8 cellular contexts compared by ENCODE assay signal in genomic region chr4:158667651-158668198, GRCh38. TPM values are rescaled to one million over a fixed set of nuclear protein-coding genes. Genes with fewer than 3 reads are reported as not detected.
A peak's percentile ranks its signal among the peaks of the same experiment; 100 is the strongest.
DNase-seq lines count a peak whose midpoint lies in the region; ATAC-seq, FAIRE-seq and TF ChIP-seq lines count a peak whose summit lies in the region.

No MANE protein-coding gene starts in this region.

- H3K4me3 ChIP-seq in AG04449 (ENCODE audit: low read depth, low read length) (no peak overlapping the region), esophagus muscularis mucosa (no peak overlapping the region)

- H3K4me1 ChIP-seq in esophagus muscularis mucosa = peaks cover 7 to 15% (median 12%) of the 10 kb centered on the region in 4 donors

- CTCF ChIA-PET in AG04449 (lab: Yijun Ruan, JAX) = interaction anchor here (0.8 to 1.8 kb wide), 2 partner anchors 10 to 413 kb away, joined by 3 to 7 read pairs; no protein-coding TSS in a partner anchor

- FAIRE-seq in GM12892 (lab: Jason Lieb, UNC) = no peak

- peak; percentile 3 for TF ChIP-seq CTCF in AG04449 (IDR thresholded peaks at IDR 0.05; ENCODE audit: insufficient read depth, low read length, missing control alignments)
- TF ChIP-seq CTCF in esophagus muscularis mucosa (IDR thresholded peaks at IDR 0.05) = peak in 2 of 3 experiments; percentile 13 to 32

- POLR2A ChIA-PET in AG04449 (lab: Yijun Ruan, JAX) = no interaction called here

- H3K27me3 ChIP-seq in esophagus muscularis mucosa = no peaks in the 10 kb centered on the region

- no peaks in the 10 kb centered on the region for H3K9me3 ChIP-seq in esophagus muscularis mucosa

- TF ChIP-seq POLR2A in GM12892 (IDR thresholded peaks at IDR 0.05; ENCODE audit: low read depth, low read length) (no peak), esophagus muscularis mucosa (IDR thresholded peaks at IDR 0.05; ENCODE audit: low read depth) (no peak)

- DNase-seq in AG04449 (ENCODE audit: low read depth, low spot score) (no peak), GM12892 (ENCODE audit: insufficient read length) (peak; percentile 2), SIG-M5 treated with dmso at 0.1 percent for 504 hours (lab: John Stamatoyannopoulos, UW; ENCODE audit: unreplicated experiment) (peak; percentile 73), esophagus muscularis mucosa (ENCODE audit: extremely low spot score) (no peak), sciatic nerve (ENCODE audit: low spot score) (no peak), CD1c-positive myeloid dendritic cell (ENCODE audit: extremely low spot score) (no peak), occipital lobe (lab: John Stamatoyannopoulos, UW) (no peak)
- DNase-seq in stimulated activated CD4-positive, alpha-beta T cell treated with anti-CD3 and anti-CD28 coated beads, Interleukin-4, amount 100 ng/mL, for 24 hours = peak; percentile 21

- WGBS in esophagus muscularis mucosa = 78% methylated on average over 3 of the region's 3 CpGs

- TF ChIP-seq EP300 in esophagus muscularis mucosa (IDR thresholded peaks at IDR 0.05) = no peak

- no peaks in the 10 kb centered on the region for H3K36me3 ChIP-seq in esophagus muscularis mucosa

- no peak overlapping the region for H3K27ac ChIP-seq in esophagus muscularis mucosa (replicated peaks in 1 of 4)

- ATAC-seq in sciatic nerve = no peak

- intact Hi-C loops in esophagus muscularis mucosa (cut with DNase I) = no loop called here
- intact Hi-C loops in sciatic nerve (cut with DNase I) = no loop called here

RNA-seq across cellular contexts. Expression of gene C4orf46, which starts 4.0 kb away (rescaled TPM):
- 14.9 TPM for polyA plus RNA-seq in GM12892 (2012; ENCODE audit: missing spikeins)
- total RNA-seq in esophagus muscularis mucosa (1 to 10 TPM; 2.4 to 4.6 (median 3.2) TPM), sciatic nerve (3.8 TPM), occipital lobe (29.9 TPM)

RNA-seq across cellular contexts. Expression of gene ETFDH, which starts 4.4 kb away (rescaled TPM):
- 16.3 TPM for polyA plus RNA-seq in GM12892 (2012; ENCODE audit: missing spikeins)
- total RNA-seq in esophagus muscularis mucosa (10 to 100 TPM; 33.4 to 40.1 (median 35.6) TPM), sciatic nerve (25.2 TPM), occipital lobe (26.2 TPM)

RNA-seq across cellular contexts. Expression of gene PPID, which starts 55.5 kb away (rescaled TPM):
- polyA plus RNA-seq in GM12892 (2012; ENCODE audit: missing spikeins) = 45.0 TPM
- 10 to 100 TPM; 17.1 to 29.0 (median 25.8) TPM for total RNA-seq in esophagus muscularis mucosa
- 17.2 TPM for total RNA-seq in sciatic nerve
- 27.1 TPM for total RNA-seq in occipital lobe

Comparison
In these comparisons a context has a peak if more than half of its experiments do, and no peak if none do; other contexts are left out.
1. DNase-seq: peak in GM12892 (single experiment), SIG-M5 treated with dmso at 0.1 percent for 504 hours (single experiment) and stimulated activated CD4-positive, alpha-beta T cell treated with anti-CD3 and anti-CD28 coated beads, Interleukin-4, amount 100 ng/mL, for 24 hours (single experiment); none in AG04449 (single experiment), esophagus muscularis mucosa (single experiment), sciatic nerve (single experiment), CD1c-positive myeloid dendritic cell (single experiment) and occipital lobe (single experiment).